In genomic region chr3:152828075-152828840, GRCh38 we compare ENCODE assay signal across 27 cellular contexts. TPM values are rescaled to one million over a fixed set of nuclear protein-coding genes. Genes with fewer than 3 reads are reported as not detected.
A peak's percentile ranks its signal among the peaks of the same experiment; 100 is the strongest.
DNase-seq lines count a peak whose midpoint lies in the region; ATAC-seq and TF ChIP-seq lines count a peak whose summit lies in the region.
"Had no signal": no experiment of that assay in that cellular context is flagged by ENCODE, and none has a peak within 500 bp of the region (broad histone marks: within the 10 kb centered on the region; RNA-seq: fewer than 3 reads in every experiment).

No MANE protein-coding gene starts in this region.

- no peak overlapping the region for H3K9ac ChIP-seq in Loucy (ENCODE audit: low read depth, low read length, poor library complexity, severe bottlenecking)
- H3K9ac ChIP-seq in colonic mucosa (ENCODE audit: low read depth in 2 of 2, low read length in 2 of 2), result no peak overlapping the region

- no peak overlapping the region for H3K4me2 ChIP-seq in Loucy (ENCODE audit: low read depth, low read length, poor library complexity, severe bottlenecking)

- DNase-seq in colonic mucosa (peak; percentile 34), mucosa of descending colon (peak in 1 of 3 donors; percentile 45), MCF 10A (ENCODE audit: unreplicated experiment) (no peak), adrenal gland (no peak), left cardiac atrium (no peak)
- DNase-seq: CD4-positive, CD25-positive, alpha-beta regulatory T cell; COR-L47; DMS79; EL; GDM1; H7; KBM-7; NCI-H1048; NCI-H1417; NCI-H1694 treated with DMSO at 0.1 percent for 48 hours; NCI-H2081; NCI-H2227 treated with DMSO at 0.1 percent for 48 hours; NCI-H526 treated with DMSO at 0.1 percent for 48 hours; SHP77 had no signal

- H3K79me2 ChIP-seq in Loucy (ENCODE audit: insufficient read depth, low read length), result no peaks in the 10 kb centered on the region

- peaks cover 13% of the 10 kb centered on the region for H3K4me1 ChIP-seq in Loucy (ENCODE audit: insufficient read depth, low read length, poor library complexity, severe bottlenecking)
- no peaks in the 10 kb centered on the region for H3K4me1 ChIP-seq in colonic mucosa
- peaks cover 11% of the 10 kb centered on the region for H3K4me1 ChIP-seq in mucosa of descending colon (ENCODE audit: low read depth)
- H3K4me1 ChIP-seq in adrenal gland (replicated peaks in 1 of 2), result no peaks in the 10 kb centered on the region

- TF ChIP-seq CTCF in C4-2B (conservative IDR thresholded peaks at IDR 0.05) (no peak), Loucy (conservative IDR thresholded peaks at IDR 0.05; ENCODE audit: low read length) (no peak), colonic mucosa (IDR thresholded peaks at IDR 0.05) (no peak), mucosa of descending colon (IDR thresholded peaks at IDR 0.05) (no peak), MCF 10A (IDR thresholded peaks at IDR 0.05; ENCODE audit: unreplicated experiment) (no peak), adrenal gland (IDR thresholded peaks at IDR 0.05) (no peak)

- no TSS peak for BruUV-seq in MCF 10A (replicated peaks; lab: Mats Ljungman, UMichigan)

- H3K9me3 Mint-ChIP-seq in MCF 10A (ENCODE audit: unreplicated experiment), result no peaks in the 10 kb centered on the region
- H3K9me3 Mint-ChIP-seq: CD4-positive, CD25-positive, alpha-beta regulatory T cell had no signal

- peak overlapping the region; percentile 71; the same call in 1 of the 2 replicates for H2AFZ ChIP-seq in Loucy (ENCODE audit: low read length)

- 70 to 89% (median 78%) methylated on average over 4 of the region's 4 CpGs for WGBS in adrenal gland, 4 donors

- POLR2A ChIA-PET in MCF 10A (lab: Yijun Ruan, JAX), result no interaction called here

- H3K4me1 Mint-ChIP-seq in MCF 10A (ENCODE audit: insufficient read depth, unreplicated experiment), result peaks cover 8% of the 10 kb centered on the region
- H3K4me1 Mint-ChIP-seq: CD4-positive, CD25-positive, alpha-beta regulatory T cell had no signal

- H3K36me3 ChIP-seq in Loucy (ENCODE audit: insufficient read depth, low read length) (no peaks in the 10 kb centered on the region), colonic mucosa (no peaks in the 10 kb centered on the region), mucosa of descending colon (ENCODE audit: low read depth) (no peaks in the 10 kb centered on the region), adrenal gland (replicated peaks in 1 of 2) (no peaks in the 10 kb centered on the region)

- H3K27me3 Mint-ChIP-seq in MCF 10A (ENCODE audit: insufficient read depth, unreplicated experiment), result no peaks in the 10 kb centered on the region

- no peak overlapping the region for H3K4me3 Mint-ChIP-seq in MCF 10A (ENCODE audit: unreplicated experiment)
- H3K4me3 Mint-ChIP-seq: CD4-positive, CD25-positive, alpha-beta regulatory T cell had no signal

- no peaks in the 10 kb centered on the region for H3K9me3 ChIP-seq in Loucy (ENCODE audit: insufficient read depth, low read depth, low read length)
- no peaks in the 10 kb centered on the region for H3K9me3 ChIP-seq in colonic mucosa
- H3K9me3 ChIP-seq in mucosa of descending colon, result no peaks in the 10 kb centered on the region
- H3K9me3 ChIP-seq in adrenal gland (replicated peaks in 1 of 3), result no peaks in the 10 kb centered on the region

- no peaks in the 10 kb centered on the region for H3K9me2 ChIP-seq in Loucy (replicated peaks; ENCODE audit: low read depth, low read length)

- no peaks in the 10 kb centered on the region for H3K27me3 ChIP-seq in Loucy (ENCODE audit: insufficient read depth, low read length, poor library complexity, severe bottlenecking)
- no peaks in the 10 kb centered on the region for H3K27me3 ChIP-seq in colonic mucosa
- no peaks in the 10 kb centered on the region for H3K27me3 ChIP-seq in adrenal gland

- H3K27ac Mint-ChIP-seq in MCF 10A (ENCODE audit: low read depth, unreplicated experiment), result no peak overlapping the region
- H3K27ac Mint-ChIP-seq: CD4-positive, CD25-positive, alpha-beta regulatory T cell had no signal

- intact Hi-C loops in colonic mucosa (cut with DNase I) (no loop called here), mucosa of descending colon (cut with DNase I, micrococcal nuclease) (no loop called here), MCF 10A (cut with micrococcal nuclease) (no loop called here), adrenal gland (cut with DNase I) (no loop called here), left cardiac atrium (cut with DNase I) (no loop called here)

- H3K4me3 ChIP-seq in Loucy (ENCODE audit: low read length, poor library complexity, severe bottlenecking), result no peak overlapping the region
- H3K4me3 ChIP-seq in colonic mucosa, result no peak overlapping the region
- H3K4me3 ChIP-seq in mucosa of descending colon, result no peak overlapping the region
- no peak overlapping the region for H3K4me3 ChIP-seq in adrenal gland
- H3K4me3 ChIP-seq: GM12878 had no signal

- peak overlapping the region; percentile 56; the same call in 1 of the 2 replicates for H3K27ac ChIP-seq in C4-2B
- H3K27ac ChIP-seq in colonic mucosa, result no peak overlapping the region
- no peak overlapping the region for H3K27ac ChIP-seq in adrenal gland
- H3K27ac ChIP-seq: RWPE1 had no signal

- H3K36me3 Mint-ChIP-seq in MCF 10A (ENCODE audit: insufficient read depth, unreplicated experiment), result no peaks in the 10 kb centered on the region
- H3K36me3 Mint-ChIP-seq: CD4-positive, CD25-positive, alpha-beta regulatory T cell had no signal

- no peak for TF ChIP-seq POLR2A in adrenal gland (IDR thresholded peaks at IDR 0.05)

- H3F3A ChIP-seq in Loucy (ENCODE audit: low read depth), result no peaks in the 10 kb centered on the region

- ATAC-seq in mucosa of descending colon (peak; percentile 74), GM19395 (IDR thresholded peaks at IDR 0.05; ENCODE audit: unreplicated experiment) (no peak), left cardiac atrium (no peak)
- ATAC-seq: GM12878, Panc1 had no signal

- no peaks in the 10 kb centered on the region for H4K20me1 ChIP-seq in Loucy (ENCODE audit: insufficient read depth, low read length, poor library complexity, severe bottlenecking)

- CTCF ChIA-PET in MCF 10A (lab: Yijun Ruan, JAX), result interaction anchor here (0.7 kb wide), 1 partner anchor 101 kb away, joined by 4 read pairs; no protein-coding TSS in a partner anchor

RNA-seq across cellular contexts. Expression of gene P2RY1, which starts 6.7 kb away (rescaled TPM):
- total RNA-seq in colonic mucosa (10 to 100 TPM in 1 of 2 donors, 1 to 10 TPM in 1; 9.7 to 27.8 TPM), mucosa of descending colon (10 to 100 TPM; 18.8 to 40.1 (median 37.8) TPM), MCF 10A (2022) (0.28 and 0.49 TPM in 2 replicates), adrenal gland (1 to 10 TPM; 3.0 to 7.6 (median 4.9) TPM), left cardiac atrium (1 to 10 TPM; 2.8 to 4.3 TPM)
- 1 to 10 TPM in 2 of 3 donors, under 1 TPM in 1; 0.57 to 1.5 (median 1.4) TPM for polyA plus RNA-seq in adrenal gland
- total RNA-seq: LHCN-M2 had no signal
- polyA plus RNA-seq: BJ had no signal
